1 cellular context compared by ENCODE assay signal in the genomic region with DNA sequence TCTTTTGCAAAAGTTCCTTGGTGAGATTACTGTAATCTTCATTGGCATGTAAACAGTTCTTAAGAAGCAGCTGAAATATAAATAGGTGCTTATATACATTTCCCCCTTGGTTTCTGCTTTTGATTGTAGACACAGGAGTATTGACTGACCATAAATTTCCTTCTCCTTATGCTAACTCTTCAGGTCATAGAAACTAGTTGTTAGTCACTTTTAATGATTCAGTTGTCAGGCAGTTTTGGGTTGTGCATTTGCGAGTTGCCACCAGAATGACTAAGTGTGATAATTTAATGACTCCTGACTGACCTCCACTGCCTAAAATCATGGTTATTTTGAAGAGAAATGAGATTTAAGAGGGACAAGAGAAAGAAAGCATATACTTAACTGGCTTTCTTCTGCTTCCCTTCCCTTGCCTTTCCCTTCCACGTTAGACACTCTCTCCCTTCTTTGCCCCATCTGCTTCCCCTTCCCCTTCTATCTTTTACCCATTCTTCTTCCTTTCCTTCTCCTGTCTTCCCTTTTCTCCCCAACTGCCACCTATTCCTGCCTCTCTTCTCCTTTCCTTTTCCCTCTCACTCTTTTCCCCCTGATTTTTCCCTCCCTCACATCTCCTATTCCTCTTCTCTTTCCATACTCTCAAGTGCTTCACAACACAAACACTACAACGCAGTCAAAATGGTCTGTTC.
TF ChIP-seq lines count a peak whose summit lies in the region.

No MANE protein-coding gene starts in this region.

TF ChIP-seq in IMR-90, 13 proteins besides CTCF, POLR2A, EP300 and RAD21:
- no peak for TF ChIP-seq RCOR1 (IDR thresholded peaks at IDR 0.05; ENCODE audit: insufficient replicate concordance, low read length)
- TF ChIP-seq CHD1 (IDR thresholded peaks at IDR 0.05; ENCODE audit: low read depth, low read length): no peak
- no peak for TF ChIP-seq NFE2L2 (IDR thresholded peaks at IDR 0.05; ENCODE audit: low read depth, low read length)
- no peak for TF ChIP-seq CEBPB (IDR thresholded peaks at IDR 0.05; ENCODE audit: low read depth, low read length)
- no peak for TF ChIP-seq SMC3 (IDR thresholded peaks at IDR 0.05; ENCODE audit: low read depth, low read length)
- TF ChIP-seq MAFK (IDR thresholded peaks at IDR 0.05; ENCODE audit: low read depth, low read length): no peak
- TF ChIP-seq FOS (IDR thresholded peaks at IDR 0.05; ENCODE audit: low read depth, low read length): no peak
- no peak for TF ChIP-seq ELK1 (IDR thresholded peaks at IDR 0.05; ENCODE audit: borderline replicate concordance, low read depth, low read length)
- TF ChIP-seq RFX5 (IDR thresholded peaks at IDR 0.05; ENCODE audit: low read depth, low read length): no peak
- TF ChIP-seq MXI1 (IDR thresholded peaks at IDR 0.05; ENCODE audit: borderline replicate concordance, low read depth, low read length): no peak
- no peak for TF ChIP-seq USF2 (IDR thresholded peaks at IDR 0.05; ENCODE audit: low read depth, low read length)
- no peak for TF ChIP-seq MAZ (IDR thresholded peaks at IDR 0.05; ENCODE audit: borderline replicate concordance, low read depth, low read length)
